9 cellular contexts compared by ENCODE assay signal in genomic region chr2:238864207-238865014, GRCh38. TPM values are rescaled to one million over a fixed set of nuclear protein-coding genes. Genes with fewer than 3 reads are reported as not detected.
DNase-seq lines count a peak whose midpoint lies in the region; ATAC-seq and TF ChIP-seq lines count a peak whose summit lies in the region.
"Had no signal": no experiment of that assay in that cellular context is flagged by ENCODE, and none has a peak within 500 bp of the region (broad histone marks: within the 10 kb centered on the region; RNA-seq: fewer than 3 reads in every experiment).

No MANE protein-coding gene starts in this region.

- no peak overlapping the region for H3K4me3 Mint-ChIP-seq in activated T-helper 1 cell treated with anti-CD3 and anti-CD28 coated beads, Interleukin-12 subunit alpha, Interleukin-12 subunit beta, Interleukin-2, Interleukin-4 antibody, amounts not matched to agents 30 ng/mL and 10 ng/mL and 1 ng/mL, durations not matched to agents 14 hours and 24 hours and 36 hours

- H3K9me3 Mint-ChIP-seq in activated T-helper 1 cell treated with anti-CD3 and anti-CD28 coated beads, Interleukin-12 subunit alpha, Interleukin-12 subunit beta, Interleukin-2, Interleukin-4 antibody, amounts not matched to agents 30 ng/mL and 10 ng/mL and 1 ng/mL, durations not matched to agents 14 hours and 24 hours and 36 hours, result no peaks in the 10 kb centered on the region

- no peaks in the 10 kb centered on the region for H3K4me1 ChIP-seq in MM.1S (ENCODE audit: low read length)
- H3K4me1 ChIP-seq: parathyroid adenoma had no signal

- H3K27ac ChIP-seq in MM.1S (ENCODE audit: low read length), result no peak overlapping the region
- H3K27ac ChIP-seq: parathyroid adenoma had no signal

- H2AFZ ChIP-seq in MM.1S (ENCODE audit: low read length), result no peak overlapping the region
- H2AFZ ChIP-seq: parathyroid adenoma had no signal

- DNase-seq in DMS53 treated with DMSO at 0.1 percent for 48 hours (lab: John Stamatoyannopoulos, UW; ENCODE audit: unreplicated experiment) (peak; percentile 77), NCI-H146 (lab: John Stamatoyannopoulos, UW) (peak; percentile 27), astrocyte of the hippocampus (ENCODE audit: low read depth, low spot score) (peak; percentile 97), islet precursor cell (peak; percentile 99), MM.1S (no peak)
- peak; percentile 11 for DNase-seq in stimulated activated CD4-positive, alpha-beta T cell treated with anti-CD3 and anti-CD28 coated beads, Interleukin-12 subunit alpha, Interleukin-12 subunit beta, amount 100 ng/mL, for 4 hours
- no peak for DNase-seq in activated T-helper 1 cell treated with anti-CD3 and anti-CD28 coated beads, Interleukin-12 subunit alpha, Interleukin-12 subunit beta, Interleukin-2, Interleukin-4 antibody, amounts not matched to agents 30 ng/mL and 10 ng/mL and 1 ng/mL, durations not matched to agents 14 hours and 24 hours and 36 hours (ENCODE audit: low spot score)

- no peaks in the 10 kb centered on the region for H3K36me3 ChIP-seq in MM.1S (replicated peaks; ENCODE audit: insufficient read depth, low read length)

- no peaks in the 10 kb centered on the region for H3K36me3 Mint-ChIP-seq in activated T-helper 1 cell treated with anti-CD3 and anti-CD28 coated beads, Interleukin-12 subunit alpha, Interleukin-12 subunit beta, Interleukin-2, Interleukin-4 antibody, amounts not matched to agents 30 ng/mL and 10 ng/mL and 1 ng/mL, durations not matched to agents 14 hours and 24 hours and 36 hours (ENCODE audit: low read depth)

- H3K9ac ChIP-seq in MM.1S (ENCODE audit: low read length), result no peak overlapping the region
- H3K9ac ChIP-seq: parathyroid adenoma had no signal

- no peak for TF ChIP-seq CTCF in MM.1S (IDR thresholded peaks at IDR 0.05; ENCODE audit: low read length)

- peaks cover 49% of the 10 kb centered on the region for H3K27me3 ChIP-seq in MM.1S (replicated peaks; ENCODE audit: insufficient read depth, low read length)

- no peaks in the 10 kb centered on the region for H3K27me3 Mint-ChIP-seq in activated T-helper 1 cell treated with anti-CD3 and anti-CD28 coated beads, Interleukin-12 subunit alpha, Interleukin-12 subunit beta, Interleukin-2, Interleukin-4 antibody, amounts not matched to agents 30 ng/mL and 10 ng/mL and 1 ng/mL, durations not matched to agents 14 hours and 24 hours and 36 hours (ENCODE audit: insufficient read depth)

- ATAC-seq in GM19455 (IDR thresholded peaks at IDR 0.05; ENCODE audit: unreplicated experiment), result no peak

- no peak overlapping the region for H3K4me2 ChIP-seq in MM.1S (ENCODE audit: low read depth, low read length)

- intact Hi-C loops in activated T-helper 1 cell treated with anti-CD3 and anti-CD28 coated beads, Interleukin-12 subunit alpha, Interleukin-12 subunit beta, Interleukin-2, Interleukin-4 antibody, amounts not matched to agents 30 ng/mL and 10 ng/mL and 1 ng/mL, durations not matched to agents 14 hours and 24 hours and 36 hours (cut with micrococcal nuclease), result no loop called here

- H3K4me3 ChIP-seq in MM.1S (ENCODE audit: low read length), result no peak overlapping the region

- no peak overlapping the region for H3K27ac Mint-ChIP-seq in activated T-helper 1 cell treated with anti-CD3 and anti-CD28 coated beads, Interleukin-12 subunit alpha, Interleukin-12 subunit beta, Interleukin-2, Interleukin-4 antibody, amounts not matched to agents 30 ng/mL and 10 ng/mL and 1 ng/mL, durations not matched to agents 14 hours and 24 hours and 36 hours

- no peaks in the 10 kb centered on the region for H3K79me2 ChIP-seq in MM.1S (ENCODE audit: low read length)
- H3K79me2 ChIP-seq: parathyroid adenoma had no signal

- no peaks in the 10 kb centered on the region for H3F3A ChIP-seq in MM.1S (ENCODE audit: insufficient read depth, low read length)

- no peaks in the 10 kb centered on the region for H3K9me3 ChIP-seq in MM.1S (replicated peaks; ENCODE audit: insufficient read depth, low read length)

- no peaks in the 10 kb centered on the region for H3K9me2 ChIP-seq in MM.1S (replicated peaks; ENCODE audit: insufficient read depth, low read length)

- no peaks in the 10 kb centered on the region for H3K4me1 Mint-ChIP-seq in activated T-helper 1 cell treated with anti-CD3 and anti-CD28 coated beads, Interleukin-12 subunit alpha, Interleukin-12 subunit beta, Interleukin-2, Interleukin-4 antibody, amounts not matched to agents 30 ng/mL and 10 ng/mL and 1 ng/mL, durations not matched to agents 14 hours and 24 hours and 36 hours (ENCODE audit: low read depth)

- no peaks in the 10 kb centered on the region for H4K20me1 ChIP-seq in MM.1S (ENCODE audit: insufficient read depth, low read length)

RNA-seq across cellular contexts. Expression of gene TWIST2, which starts 16.5 kb away (rescaled TPM):
- not detected in 2 replicates for total RNA-seq in activated T-helper 1 cell treated with anti-CD3 and anti-CD28 coated beads, Interleukin-12 subunit alpha, Interleukin-12 subunit beta, Interleukin-2, Interleukin-4 antibody, amounts not matched to agents 30 ng/mL and 10 ng/mL and 1 ng/mL, durations not matched to agents 14 hours and 24 hours and 36 hours

Comparison
In these comparisons a context has a peak if more than half of its experiments do, and no peak if none do; other contexts are left out.
1. DNase-seq: peak in DMS53 treated with DMSO at 0.1 percent for 48 hours (single experiment), NCI-H146 (single experiment), astrocyte of the hippocampus (single experiment), islet precursor cell (single experiment) and stimulated activated CD4-positive, alpha-beta T cell treated with anti-CD3 and anti-CD28 coated beads, Interleukin-12 subunit alpha, Interleukin-12 subunit beta, amount 100 ng/mL, for 4 hours (single experiment); none in MM.1S (single experiment) and activated T-helper 1 cell treated with anti-CD3 and anti-CD28 coated beads, Interleukin-12 subunit alpha, Interleukin-12 subunit beta, Interleukin-2, Interleukin-4 antibody, amounts not matched to agents 30 ng/mL and 10 ng/mL and 1 ng/mL, durations not matched to agents 14 hours and 24 hours and 36 hours (single experiment).